Comparison of ENCODE assay signal across 8 cellular contexts in genomic region chr1:11100149-11100493, GRCh38. TPM values are rescaled to one million over a fixed set of nuclear protein-coding genes. Genes with fewer than 3 reads are reported as not detected.
A peak's percentile ranks its signal among the peaks of the same experiment; 100 is the strongest.
DNase-seq lines count a peak whose midpoint lies in the region; ATAC-seq and TF ChIP-seq lines count a peak whose summit lies in the region.

No MANE protein-coding gene starts in this region.

- peak overlapping the region; percentile 86 for H3K4me2 ChIP-seq in KMS-11

- H3K4me3 ChIP-seq in BE2C (ENCODE audit: low read depth, low read length) (peak overlapping the region; percentile 80), KMS-11 (IDR thresholded peaks at IDR 0.05; ENCODE audit: insufficient read depth, low read depth, low read length) (no peak overlapping the region)

- DNase-seq in BE2C (no peak), AG08396 (ENCODE audit: low spot score) (no peak), NCI-H146 (lab: John Stamatoyannopoulos, UW) (no peak), NCI-H1930 (lab: John Stamatoyannopoulos, UW) (no peak)
- DNase-seq in naive thymus-derived CD8-positive, alpha-beta T cell, result no peak

- H3K27ac ChIP-seq in KMS-11, result peak overlapping the region; percentile 74; the same call in 1 of the 2 replicates

- POLR2A ChIA-PET in naive thymus-derived CD8-positive, alpha-beta T cell (lab: Charles Lee), result interaction anchor here (1.0 to 2.6 kb wide), 9 partner anchors 13 to 706 kb away, joined by 3 to 13 read pairs (median 5); partner anchors contain the start of genes CLCN6, MTOR, SRM and TARDBP

- H3K79me2 ChIP-seq in KMS-11 (ENCODE audit: insufficient read depth, low read depth), result peaks cover 17% of the 10 kb centered on the region; the same call in 1 of the 2 replicates

- H3K9me3 Mint-ChIP-seq in dendritic cell treated with granulocyte-macrophage colony-stimulating factor and Interleukin-4, amounts not matched to agents 40 ng/mL and 50 ng/mL, for 4 days, result no peaks in the 10 kb centered on the region
- no peaks in the 10 kb centered on the region for H3K9me3 Mint-ChIP-seq in naive thymus-derived CD8-positive, alpha-beta T cell

- peak overlapping the region; percentile 92 for H2AFZ ChIP-seq in KMS-11 (ENCODE audit: low read depth)

- peaks cover 8% of the 10 kb centered on the region for H3K4me1 Mint-ChIP-seq in dendritic cell treated with granulocyte-macrophage colony-stimulating factor and Interleukin-4, amounts not matched to agents 40 ng/mL and 50 ng/mL, for 4 days (ENCODE audit: low read depth)
- peaks cover 9 to 23% (median 15%) of the 10 kb centered on the region in 4 donors for H3K4me1 Mint-ChIP-seq in naive thymus-derived CD8-positive, alpha-beta T cell

- peaks cover 42% of the 10 kb centered on the region for H3K36me3 Mint-ChIP-seq in dendritic cell treated with granulocyte-macrophage colony-stimulating factor and Interleukin-4, amounts not matched to agents 40 ng/mL and 50 ng/mL, for 4 days (ENCODE audit: low read depth)
- peaks cover 0 to 29% (median 2%) of the 10 kb centered on the region in 3 donors for H3K36me3 Mint-ChIP-seq in naive thymus-derived CD8-positive, alpha-beta T cell

- no peaks in the 10 kb centered on the region for H4K20me1 ChIP-seq in KMS-11 (ENCODE audit: insufficient read depth)

- no peaks in the 10 kb centered on the region for H3K27me3 ChIP-seq in BE2C
- H3K27me3 ChIP-seq in KMS-11 (ENCODE audit: insufficient read depth, low read depth), result no peaks in the 10 kb centered on the region

- ATAC-seq in naive thymus-derived CD8-positive, alpha-beta T cell, result no peak
- ATAC-seq in HG03565 (IDR thresholded peaks at IDR 0.05; ENCODE audit: unreplicated experiment), result no peak

- no peaks in the 10 kb centered on the region for H3K9me3 ChIP-seq in BE2C

- H3K36me3 ChIP-seq in BE2C, result peaks cover 5% of the 10 kb centered on the region
- H3K36me3 ChIP-seq in KMS-11 (ENCODE audit: insufficient read depth), result no peaks in the 10 kb centered on the region; the same call in 1 of the 2 replicates

- peak overlapping the region; percentile 94 for H3K27ac Mint-ChIP-seq in dendritic cell treated with granulocyte-macrophage colony-stimulating factor and Interleukin-4, amounts not matched to agents 40 ng/mL and 50 ng/mL, for 4 days
- peak overlapping the region; percentile 90 to 98 (median 96) for H3K27ac Mint-ChIP-seq in naive thymus-derived CD8-positive, alpha-beta T cell

- peak overlapping the region; percentile 93; the same call in 1 of the 2 replicates for H3K9ac ChIP-seq in KMS-11

- H3K4me3 Mint-ChIP-seq in dendritic cell treated with granulocyte-macrophage colony-stimulating factor and Interleukin-4, amounts not matched to agents 40 ng/mL and 50 ng/mL, for 4 days, result peak overlapping the region; percentile 95
- H3K4me3 Mint-ChIP-seq in naive thymus-derived CD8-positive, alpha-beta T cell, result peak overlapping the region; percentile 89 to 98 (median 95)

- H3K27me3 Mint-ChIP-seq in dendritic cell treated with granulocyte-macrophage colony-stimulating factor and Interleukin-4, amounts not matched to agents 40 ng/mL and 50 ng/mL, for 4 days, result no peaks in the 10 kb centered on the region
- no peaks in the 10 kb centered on the region for H3K27me3 Mint-ChIP-seq in naive thymus-derived CD8-positive, alpha-beta T cell

- intact Hi-C loops in dendritic cell treated with granulocyte-macrophage colony-stimulating factor and Interleukin-4, amounts not matched to agents 40 ng/mL and 50 ng/mL, for 4 days (cut with micrococcal nuclease), result no loop called here

- H3K4me1 ChIP-seq in BE2C (no peaks in the 10 kb centered on the region), KMS-11 (ENCODE audit: low read depth, poor library complexity, severe bottlenecking) (peaks cover 13% of the 10 kb centered on the region)

- TF ChIP-seq CTCF in BE2C (IDR thresholded peaks at IDR 0.05; ENCODE audit: low read depth, low read length), result no peak
- TF ChIP-seq CTCF in KMS-11 (conservative IDR thresholded peaks at IDR 0.05; ENCODE audit: low read depth, low read length), result no peak

RNA-seq across cellular contexts. Expression of gene EXOSC10, which starts 0.5 kb away (rescaled TPM):
- 39.4 TPM for polyA plus RNA-seq in BE2C (2012; ENCODE audit: insufficient read depth, insufficient read length, low read depth)
- total RNA-seq in naive thymus-derived CD8-positive, alpha-beta T cell, result 10 to 100 TPM; 93.2 to 93.3 TPM
- polyA plus RNA-seq in naive thymus-derived CD8-positive, alpha-beta T cell, result 10 to 100 TPM; 31.7 to 45.5 (median 35.6) TPM

RNA-seq across cellular contexts. Expression of gene SRM, which starts 40.3 kb away (rescaled TPM):
- 326 TPM for polyA plus RNA-seq in BE2C (2012; ENCODE audit: insufficient read depth, insufficient read length, low read depth)
- total RNA-seq in naive thymus-derived CD8-positive, alpha-beta T cell, result 10 to 100 TPM; 55.0 to 55.6 TPM
- polyA plus RNA-seq in naive thymus-derived CD8-positive, alpha-beta T cell, result 100 to 1,000 TPM in 1 of 3 donors, 10 to 100 TPM in 2; 95.2 to 204 (median 97.9) TPM

RNA-seq across cellular contexts. Expression of gene MASP2, which starts 53.1 kb away (rescaled TPM):
- 3.6 TPM for polyA plus RNA-seq in BE2C (2012; ENCODE audit: insufficient read depth, insufficient read length, low read depth)
- total RNA-seq in naive thymus-derived CD8-positive, alpha-beta T cell, result under 1 TPM; 0.27 to 0.34 TPM
- polyA plus RNA-seq in naive thymus-derived CD8-positive, alpha-beta T cell, result not detected
